ENCODE assay signal across 8 cellular contexts in genomic region chr7:99365318-99366141, GRCh38. TPM values are rescaled to one million over a fixed set of nuclear protein-coding genes. Genes with fewer than 3 reads are reported as not detected.
DNase-seq lines count a peak whose midpoint lies in the region; ATAC-seq and TF ChIP-seq lines count a peak whose summit lies in the region.

No MANE protein-coding gene starts in this region.

- intact Hi-C loops in spleen (cut with DNase I; ENCODE audit: low total_unique reads): no loop called here

- peaks cover 58% of the 10 kb centered on the region for H3K36me3 ChIP-seq in DOHH2 (ENCODE audit: control insufficient read depth, low read length)
- no peaks in the 10 kb centered on the region for H3K36me3 ChIP-seq in MM.1S (replicated peaks; ENCODE audit: insufficient read depth, low read length)
- peaks cover 3 to 88% (median 66%) of the 10 kb centered on the region in 6 donors for H3K36me3 ChIP-seq in spleen

- H3K36me3 Mint-ChIP-seq in activated T-cell treated with anti-CD3 and anti-CD28 coated beads, Interleukin-2, amount 50 U/mL, for 4 hours (ENCODE audit: insufficient read depth): peaks cover 15% of the 10 kb centered on the region

- no peak overlapping the region for H3K4me3 Mint-ChIP-seq in activated T-cell treated with anti-CD3 and anti-CD28 coated beads, Interleukin-2, amount 50 U/mL, for 4 hours

- H4K20me1 ChIP-seq in DOHH2 (ENCODE audit: control insufficient read depth, insufficient read depth, low read depth, low read length) (0 out of 2 replicates have a peak, but pooled peaks cover 3% of the 10 kb centered on the region), MM.1S (ENCODE audit: insufficient read depth, low read length) (no peaks in the 10 kb centered on the region)

- H3K27ac ChIP-seq in DOHH2 (ENCODE audit: low read depth, low read length): no peak overlapping the region
- no peak overlapping the region for H3K27ac ChIP-seq in MM.1S (ENCODE audit: low read length)
- H3K27ac ChIP-seq in foreskin keratinocyte: no peak overlapping the region
- H3K27ac ChIP-seq in spleen: no peak overlapping the region

- 76 to 83% (median 80%) methylated on average over 17 of the region's 17 CpGs for WGBS in spleen, 5 donors

- no peak overlapping the region for H2AFZ ChIP-seq in MM.1S (ENCODE audit: low read length)

- no peak overlapping the region for H3K9ac ChIP-seq in MM.1S (ENCODE audit: low read length)

- DNase-seq in MM.1S: peak; percentile 36
- DNase-seq in activated T-cell treated with anti-CD3 and anti-CD28 coated beads, Interleukin-2, amount 50 U/mL, for 4 hours: peak; percentile 72
- peak in 1 of 2 donors; percentile 49 for DNase-seq in foreskin keratinocyte
- DNase-seq in spleen: peak; percentile 92
- no peak for DNase-seq in NCI-H1436 treated with DMSO at 0.1 percent for 48 hours (lab: John Stamatoyannopoulos, UW)

- H3K4me2 ChIP-seq in DOHH2 (ENCODE audit: low read length): no peak overlapping the region
- H3K4me2 ChIP-seq in MM.1S (ENCODE audit: low read depth, low read length): no peak overlapping the region

- H3K4me1 ChIP-seq in DOHH2 (ENCODE audit: control insufficient read depth, low read length) (no peaks in the 10 kb centered on the region), MM.1S (ENCODE audit: low read length) (no peaks in the 10 kb centered on the region), foreskin keratinocyte (peaks cover 5% of the 10 kb centered on the region), spleen (peaks cover 0 to 8% (median 0%) of the 10 kb centered on the region in 6 donors)

- H3K9me3 ChIP-seq in DOHH2 (ENCODE audit: control insufficient read depth, insufficient read depth, low read length) (no peaks in the 10 kb centered on the region), MM.1S (replicated peaks; ENCODE audit: insufficient read depth, low read length) (no peaks in the 10 kb centered on the region), spleen (no peaks in the 10 kb centered on the region)

- H3K27me3 ChIP-seq in DOHH2 (ENCODE audit: control insufficient read depth, low read length) (no peaks in the 10 kb centered on the region), MM.1S (replicated peaks; ENCODE audit: insufficient read depth, low read length) (no peaks in the 10 kb centered on the region), foreskin keratinocyte (no peaks in the 10 kb centered on the region), spleen (replicated peaks in 1 of 7) (no peaks in the 10 kb centered on the region)

- H3K4me3 ChIP-seq in DOHH2 (ENCODE audit: low read length) (no peak overlapping the region), MM.1S (ENCODE audit: low read length) (no peak overlapping the region), spleen (no peak overlapping the region)

- no peaks in the 10 kb centered on the region for H3K79me2 ChIP-seq in DOHH2 (ENCODE audit: control insufficient read depth, low read length)
- H3K79me2 ChIP-seq in MM.1S (ENCODE audit: low read length): no peaks in the 10 kb centered on the region

- peak; percentile 80 to 82 for ATAC-seq in activated T-cell treated with anti-CD3 and anti-CD28 coated beads, Interleukin-2, amount 50 U/mL, for 4 hours
- ATAC-seq in foreskin keratinocyte: peak; percentile 87
- ATAC-seq in GM21381 (IDR thresholded peaks at IDR 0.05; ENCODE audit: unreplicated experiment): no peak
- ATAC-seq in GM18517 (IDR thresholded peaks at IDR 0.05; ENCODE audit: unreplicated experiment): no peak

- no peaks in the 10 kb centered on the region for H3K9me3 Mint-ChIP-seq in activated T-cell treated with anti-CD3 and anti-CD28 coated beads, Interleukin-2, amount 50 U/mL, for 4 hours

- H3K9me2 ChIP-seq in DOHH2 (replicated peaks; ENCODE audit: control insufficient read depth, low read length) (no peaks in the 10 kb centered on the region), MM.1S (replicated peaks; ENCODE audit: insufficient read depth, low read length) (no peaks in the 10 kb centered on the region)

- no peaks in the 10 kb centered on the region for H3K4me1 Mint-ChIP-seq in activated T-cell treated with anti-CD3 and anti-CD28 coated beads, Interleukin-2, amount 50 U/mL, for 4 hours (ENCODE audit: low read depth)

- H3F3A ChIP-seq in DOHH2 (ENCODE audit: control insufficient read depth, insufficient read depth) (peaks cover 9% of the 10 kb centered on the region), MM.1S (ENCODE audit: insufficient read depth, low read length) (no peaks in the 10 kb centered on the region)

- H3K27me3 Mint-ChIP-seq in activated T-cell treated with anti-CD3 and anti-CD28 coated beads, Interleukin-2, amount 50 U/mL, for 4 hours (ENCODE audit: low read depth): no peaks in the 10 kb centered on the region

- peak; percentile 82 for TF ChIP-seq CTCF in DOHH2 (IDR thresholded peaks at IDR 0.05; ENCODE audit: low read depth, low read length, poor library complexity, severe bottlenecking)
- TF ChIP-seq CTCF in MM.1S (IDR thresholded peaks at IDR 0.05; ENCODE audit: low read length): peak; percentile 57
- TF ChIP-seq CTCF in foreskin keratinocyte (conservative IDR thresholded peaks at IDR 0.05): peak; percentile 79
- TF ChIP-seq CTCF in spleen (IDR thresholded peaks at IDR 0.05 in 8 of 11, conservative IDR thresholded peaks at IDR 0.05 in 3 of 11): peak in 9 of 11 experiments; percentile 40 to 77 (median 66)

- TF ChIP-seq POLR2A in spleen (IDR thresholded peaks at IDR 0.05): no peak

RNA-seq across cellular contexts. Expression of gene ARPC1B, which starts 9.0 kb away (rescaled TPM):
- 100 to 1,000 TPM; 240 to 282 (median 274) TPM for total RNA-seq in activated T-cell treated with anti-CD3 and anti-CD28 coated beads, Interleukin-2, amount 50 U/mL, for 4 hours
- total RNA-seq in foreskin keratinocyte: 408 and 428 TPM in 2 replicates
- 430 and 517 TPM in 2 replicates for polyA plus RNA-seq in foreskin keratinocyte
- 100 to 1,000 TPM; 302 to 758 (median 363) TPM for total RNA-seq in spleen
- 100 to 1,000 TPM; 348 to 537 (median 472) TPM for polyA plus RNA-seq in spleen

RNA-seq across cellular contexts. Expression of gene ARPC1A, which starts 39.8 kb away (rescaled TPM):
- total RNA-seq in activated T-cell treated with anti-CD3 and anti-CD28 coated beads, Interleukin-2, amount 50 U/mL, for 4 hours: 10 to 100 TPM; 81.5 to 85.5 (median 81.9) TPM
- 216 and 240 TPM in 2 replicates for total RNA-seq in foreskin keratinocyte
- polyA plus RNA-seq in foreskin keratinocyte: 184 and 201 TPM in 2 replicates
- total RNA-seq in spleen: 100 to 1,000 TPM in 2 of 7 donors, 10 to 100 TPM in 5; 64.5 to 105 (median 91.6) TPM
- 100 to 1,000 TPM in 1 of 3 donors, 10 to 100 TPM in 2; 65.5 to 124 (median 71.7) TPM for polyA plus RNA-seq in spleen

RNA-seq across cellular contexts. Expression of gene PDAP1, which starts 42.9 kb away (rescaled TPM):
- 100 to 1,000 TPM; 231 to 255 (median 235) TPM for total RNA-seq in activated T-cell treated with anti-CD3 and anti-CD28 coated beads, Interleukin-2, amount 50 U/mL, for 4 hours
- total RNA-seq in foreskin keratinocyte (126 and 147 TPM in 2 replicates), spleen (10 to 100 TPM; 28.1 to 57.2 (median 52.8) TPM)
- polyA plus RNA-seq in foreskin keratinocyte (288 and 315 TPM in 2 replicates), spleen (100 to 1,000 TPM in 2 of 3 donors, 10 to 100 TPM in 1; 83.4 to 117 (median 108) TPM)

RNA-seq across cellular contexts. Expression of gene BUD31, which starts 43.2 kb away (rescaled TPM):
- total RNA-seq in activated T-cell treated with anti-CD3 and anti-CD28 coated beads, Interleukin-2, amount 50 U/mL, for 4 hours: 100 to 1,000 TPM; 174 to 231 (median 178) TPM
- total RNA-seq in foreskin keratinocyte: 111 and 122 TPM in 2 replicates
- polyA plus RNA-seq in foreskin keratinocyte: 140 and 156 TPM in 2 replicates
- total RNA-seq in spleen: 10 to 100 TPM; 48.4 to 72.7 (median 65.7) TPM
- 100 to 1,000 TPM in 2 of 3 donors, 10 to 100 TPM in 1; 98.7 to 124 (median 112) TPM for polyA plus RNA-seq in spleen

Comparison
In these comparisons a context has a peak if more than half of its experiments do, and no peak if none do; other contexts are left out.
1. ATAC-seq: peak in activated T-cell treated with anti-CD3 and anti-CD28 coated beads, Interleukin-2, amount 50 U/mL, for 4 hours (2 of 2) and foreskin keratinocyte (single experiment); none in GM21381 (single experiment) and GM18517 (single experiment).
2. Peak in every context shown above with its lines, with median percentiles within 50 percentile points of each other: CTCF ChIP-seq.